ENCODE assay signal across 8 cellular contexts in the genomic region with DNA sequence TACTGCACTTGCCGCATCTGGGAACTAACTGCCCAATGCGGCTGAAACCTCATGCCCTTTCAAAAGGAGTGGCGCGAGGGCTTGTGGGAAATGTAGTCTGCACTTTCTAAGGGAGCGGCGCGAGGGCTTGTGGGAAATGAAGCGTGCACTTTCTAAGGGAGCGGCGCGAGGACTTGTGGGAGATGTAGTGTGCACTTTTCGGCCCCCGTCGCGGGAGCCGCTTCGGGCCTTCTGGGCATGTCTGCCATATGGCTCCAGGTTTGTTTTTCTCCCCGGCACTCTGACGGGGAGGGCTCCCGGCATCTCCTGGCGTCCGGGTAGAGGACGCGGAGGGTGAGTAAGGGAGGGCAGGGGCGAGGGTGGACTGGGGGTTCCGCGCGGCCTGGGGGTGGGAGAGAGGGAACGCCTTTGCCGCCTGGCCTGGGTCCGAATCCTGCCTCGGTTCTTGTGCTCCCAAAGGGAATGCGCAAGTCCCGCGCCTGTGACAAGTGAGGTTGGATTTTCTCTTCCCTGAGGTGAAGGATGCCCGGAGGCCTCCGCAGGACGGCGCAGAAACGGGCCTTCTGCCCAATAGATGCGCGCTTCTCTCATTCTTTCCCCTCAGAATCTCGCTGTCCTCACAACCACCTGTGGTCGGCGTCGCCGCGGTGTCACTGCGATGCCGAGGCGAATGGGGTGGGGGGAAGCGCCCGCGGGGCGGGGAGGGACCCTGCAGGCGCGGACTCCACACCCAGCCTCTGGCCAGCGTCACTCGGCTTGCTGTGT. TPM values are rescaled to one million over a fixed set of nuclear protein-coding genes. Genes with fewer than 3 reads are reported as not detected.
DNase-seq lines count a peak whose midpoint lies in the region; ATAC-seq, FAIRE-seq and TF ChIP-seq lines count a peak whose summit lies in the region.

A gene (plus strand): TSS at position 180 of the 765 bp plus-strand sequence. CDS start 2,281 bp downstream, outside the sequence.

- peak; percentile 97 for ATAC-seq in GM18520 (IDR thresholded peaks at IDR 0.05; ENCODE audit: unreplicated experiment)
- ATAC-seq in HG03064 (IDR thresholded peaks at IDR 0.05; ENCODE audit: low read depth, unreplicated experiment): peak; percentile 98
- peak; percentile 98 for ATAC-seq in body of pancreas
- peak; percentile 99 for ATAC-seq in gastrocnemius medialis

- 0 to 1% methylated on average over 38 to 58 of the region's 59 CpGs for WGBS in body of pancreas, 2 donors

- DNase-seq in NCI-H2107 treated with DMSO at 0.1 percent for 48 hours (lab: John Stamatoyannopoulos, UW; ENCODE audit: unreplicated experiment) (peak; percentile 81), body of pancreas (peak; percentile 92 to 97 (median 96)), iPS DF 4.7 (ENCODE audit: extremely low read depth, low spot score) (peak; percentile 87), gastrocnemius medialis (peak; percentile 93 to 95)

- TF ChIP-seq CTCF in 22Rv1 (IDR thresholded peaks at IDR 0.05) (no peak), body of pancreas (IDR thresholded peaks at IDR 0.05) (peak in 2 of 7 experiments; percentile 7 to 12), gastrocnemius medialis (IDR thresholded peaks at IDR 0.05 in 4 of 5, conservative IDR thresholded peaks at IDR 0.05 in 1 of 5) (no peak)

- H3K9me3 ChIP-seq in body of pancreas (no peaks in the 10 kb centered on the region), gastrocnemius medialis (no peaks in the 10 kb centered on the region)

- H3K27ac ChIP-seq in 22Rv1 (peak within 1 kb of the TSS; percentile 66), body of pancreas (peak within 1 kb of the TSS; percentile 86 to 91 (median 88)), gastrocnemius medialis (peak within 1 kb of the TSS; percentile 83 to 87 (median 86))

- in situ Hi-C loops in gastrocnemius medialis (cut with MboI; ENCODE audit: low sequenced_read_pairs in 4 of 4): loop anchor here in 3 of 4 donors (10.0 to 25.0 kb wide), 4 partner anchors 120 to 240 kb away; a partner anchor contains a TSS

- peaks cover 0 to 15% of the 10 kb centered on the region in 2 donors for H3K36me3 ChIP-seq in body of pancreas (replicated peaks in 1 of 2; ENCODE audit: insufficient read depth in 1 of 2, low read depth in 2 of 2)
- H3K36me3 ChIP-seq in gastrocnemius medialis: peaks cover 0 to 36% of the 10 kb centered on the region in 2 donors

- H3K4me1 ChIP-seq in body of pancreas (peaks cover 18% of the 10 kb centered on the region), gastrocnemius medialis (peaks cover 8 to 12% of the 10 kb centered on the region in 2 donors)

- H3K4me3 ChIP-seq in body of pancreas: peak within 1 kb of the TSS; percentile 88 to 90
- peak within 1 kb of the TSS; percentile 72 to 92 (median 89) for H3K4me3 ChIP-seq in gastrocnemius medialis

- intact Hi-C loops in body of pancreas (cut with DNase I) (loop anchor here (10.0 kb wide), 1 partner anchor 90 kb away; no protein-coding TSS in a partner anchor), gastrocnemius medialis (cut with DNase I; ENCODE audit: low total_unique reads) (loop anchor here (1.0 kb wide), 3 partner anchors 84 to 236 kb away; a partner anchor contains a TSS)

- no peaks in the 10 kb centered on the region for H3K27me3 ChIP-seq in body of pancreas
- H3K27me3 ChIP-seq in gastrocnemius medialis: no peaks in the 10 kb centered on the region

- TF ChIP-seq POLR2A in body of pancreas (IDR thresholded peaks at IDR 0.05): peak; percentile 52 to 82 (median 81)
- peak; percentile 56 to 83 for TF ChIP-seq POLR2A in gastrocnemius medialis (IDR thresholded peaks at IDR 0.05)

- FAIRE-seq in TTC549 (lab: Jason Lieb, UNC): peak; percentile 90

RNA-seq across cellular contexts. Expression of the gene that starts here (rescaled TPM):
- total RNA-seq in body of pancreas (10 to 100 TPM; 21.4 to 23.3 TPM), gastrocnemius medialis (10 to 100 TPM in 2 of 4 donors, 1 to 10 TPM in 2; 4.3 to 13.4 (median 8.7) TPM)

Comparison
In these comparisons a context has a peak if more than half of its experiments do, and no peak if none do; other contexts are left out.
1. Peak in every context shown above with its lines: DNase-seq, ATAC-seq, H3K4me3 ChIP-seq and H3K27ac ChIP-seq.